8 cellular contexts compared by ENCODE assay signal in the genomic region with DNA sequence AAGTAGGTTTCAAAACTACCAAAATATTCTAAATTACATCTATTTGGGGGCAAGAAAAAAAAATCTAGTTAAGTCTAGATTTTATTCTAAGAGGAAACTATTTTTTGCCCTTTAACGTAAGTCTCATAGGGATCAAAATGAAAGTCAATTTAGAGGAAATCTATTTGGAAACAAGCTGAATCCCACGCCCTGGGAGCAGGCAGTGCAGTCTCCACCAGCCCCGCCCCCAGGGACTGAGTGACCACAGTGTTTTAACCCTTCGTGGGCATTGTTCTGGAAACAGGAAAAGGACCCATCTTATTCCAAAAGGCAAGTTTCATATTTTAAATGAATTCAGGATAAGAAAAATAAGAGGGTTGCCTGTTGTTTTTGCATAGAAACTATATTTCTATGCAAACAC.
DNase-seq lines count a peak whose midpoint lies in the region; ATAC-seq and TF ChIP-seq lines count a peak whose summit lies in the region.

No MANE protein-coding gene starts in this region.

- peaks cover 4 to 29% (median 24%) of the 10 kb centered on the region in 4 donors for H3K4me1 ChIP-seq in liver (ENCODE audit: control insufficient read depth in 4 of 4, insufficient read depth in 4 of 4, low read length in 3 of 4)
- H3K4me1 ChIP-seq in tibial artery, result peaks cover 0 to 40% (median 29%) of the 10 kb centered on the region in 4 donors

- peak overlapping the region; percentile 70 to 74 for H3K27ac ChIP-seq in liver (ENCODE audit: low read depth in 1 of 2, low read length in 2 of 2)
- H3K27ac ChIP-seq in tibial artery, result peak overlapping the region; percentile 55 to 78

- no peak for ATAC-seq in HG03354 (IDR thresholded peaks at IDR 0.05; ENCODE audit: poor library complexity, severe bottlenecking, unreplicated experiment)

- no peaks in the 10 kb centered on the region for H3K9me3 ChIP-seq in MG63
- no peaks in the 10 kb centered on the region for H3K9me3 ChIP-seq in liver (ENCODE audit: control insufficient read depth in 4 of 4, low read length in 3 of 4)
- no peaks in the 10 kb centered on the region for H3K9me3 ChIP-seq in tibial artery

- H3K27me3 ChIP-seq in MG63, result no peaks in the 10 kb centered on the region
- no peaks in the 10 kb centered on the region for H3K27me3 ChIP-seq in liver (ENCODE audit: control insufficient read depth in 4 of 4, insufficient read depth in 4 of 4, low read length in 3 of 4)
- no peaks in the 10 kb centered on the region for H3K27me3 ChIP-seq in tibial artery

- peak; percentile 58 to 73 for TF ChIP-seq RAD21 in liver (IDR thresholded peaks at IDR 0.05)

- intact Hi-C loops in tibial artery (cut with DNase I; ENCODE audit: low total_unique reads), result no loop called here

- 8% methylated on average over 4 of the region's 4 CpGs for WGBS in liver

- H3K9ac ChIP-seq in liver (ENCODE audit: low read depth in 1 of 2, low read length in 2 of 2), result peak overlapping the region; percentile 56 to 81

- H3K36me3 ChIP-seq in MG63 (no peaks in the 10 kb centered on the region), liver (ENCODE audit: control insufficient read depth in 4 of 4, insufficient read depth in 3 of 4, low read depth in 1 of 4, low read length in 3 of 4) (no peaks in the 10 kb centered on the region), tibial artery (no peaks in the 10 kb centered on the region)

- peak; percentile 55 for DNase-seq in MG63
- peak; percentile 86 for DNase-seq in choroid plexus epithelial cell (ENCODE audit: low read depth)
- peak; percentile 59 to 75 for DNase-seq in tibial artery
- no peak for DNase-seq in stimulated activated naive CD4-positive, alpha-beta T cell (lab: John Stamatoyannopoulos, UW)
- DNase-seq in DMS53 treated with DMSO at 0.1 percent for 48 hours (lab: John Stamatoyannopoulos, UW; ENCODE audit: unreplicated experiment), result no peak
- no peak for DNase-seq in activated effector memory CD4-positive, alpha-beta T cell treated with Interleukin-2 at 50 U/mL for 16 hours

- peak overlapping the region; percentile 37 for H3K4me3 ChIP-seq in MG63
- peak overlapping the region; percentile 42 for H3K4me3 ChIP-seq in choroid plexus epithelial cell (ENCODE audit: low read depth, low read length)
- peak overlapping the region; percentile 14 to 70 (median 35) for H3K4me3 ChIP-seq in liver (ENCODE audit: low read depth in 1 of 3, low read length in 3 of 3)
- peak overlapping the region; percentile 38 to 43 for H3K4me3 ChIP-seq in tibial artery

- TF ChIP-seq CTCF in choroid plexus epithelial cell (conservative IDR thresholded peaks at IDR 0.05; ENCODE audit: low read depth, low read length), result no peak
- TF ChIP-seq CTCF in liver (IDR thresholded peaks at IDR 0.05; ENCODE audit: low read depth, low read length, missing input control), result no peak
- no peak for TF ChIP-seq CTCF in tibial artery (IDR thresholded peaks at IDR 0.05)

TF ChIP-seq in liver, 16 proteins besides CTCF, POLR2A, EP300 and RAD21:
- peak; percentile 55 for TF ChIP-seq SP1 (IDR thresholded peaks at IDR 0.05)
- peak; percentile 22 to 38 for TF ChIP-seq JUND (IDR thresholded peaks at IDR 0.05)
- peak; percentile 31 for TF ChIP-seq NR2F2 (IDR thresholded peaks at IDR 0.05)
- TF ChIP-seq GABPA (IDR thresholded peaks at IDR 0.05 in 1 of 2, conservative IDR thresholded peaks at IDR 0.05 in 1 of 2), result peak in 1 of 2 donors; percentile 57
- peak; percentile 78 for TF ChIP-seq YY1 (IDR thresholded peaks at IDR 0.05)
- TF ChIP-seq RXRA (IDR thresholded peaks at IDR 0.05), result peak; percentile 55 to 73
- TF ChIP-seq, protein P1, sequence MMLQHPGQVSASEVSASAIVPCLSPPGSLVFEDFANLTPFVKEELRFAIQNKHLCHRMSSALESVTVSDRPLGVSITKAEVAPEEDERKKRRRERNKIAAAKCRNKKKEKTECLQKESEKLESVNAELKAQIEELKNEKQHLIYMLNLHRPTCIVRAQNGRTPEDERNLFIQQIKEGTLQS (IDR thresholded peaks at IDR 0.05), result peak; percentile 14
- TF ChIP-seq EGR1 (IDR thresholded peaks at IDR 0.05; ENCODE audit: low read depth in 2 of 2), result peak; percentile 31 to 84
- TF ChIP-seq FOXA1 (IDR thresholded peaks at IDR 0.05), result no peak
- peak; percentile 38 for TF ChIP-seq TAF1 (conservative IDR thresholded peaks at IDR 0.05)
- TF ChIP-seq REST (IDR thresholded peaks at IDR 0.05), result peak; percentile 41
- peak; percentile 70 to 84 for TF ChIP-seq HNF4A (conservative IDR thresholded peaks at IDR 0.05)
- TF ChIP-seq HNF4G (IDR thresholded peaks at IDR 0.05), result peak; percentile 17
- TF ChIP-seq FOXA2 (IDR thresholded peaks at IDR 0.05), result peak; percentile 12
- TF ChIP-seq, protein P2, sequence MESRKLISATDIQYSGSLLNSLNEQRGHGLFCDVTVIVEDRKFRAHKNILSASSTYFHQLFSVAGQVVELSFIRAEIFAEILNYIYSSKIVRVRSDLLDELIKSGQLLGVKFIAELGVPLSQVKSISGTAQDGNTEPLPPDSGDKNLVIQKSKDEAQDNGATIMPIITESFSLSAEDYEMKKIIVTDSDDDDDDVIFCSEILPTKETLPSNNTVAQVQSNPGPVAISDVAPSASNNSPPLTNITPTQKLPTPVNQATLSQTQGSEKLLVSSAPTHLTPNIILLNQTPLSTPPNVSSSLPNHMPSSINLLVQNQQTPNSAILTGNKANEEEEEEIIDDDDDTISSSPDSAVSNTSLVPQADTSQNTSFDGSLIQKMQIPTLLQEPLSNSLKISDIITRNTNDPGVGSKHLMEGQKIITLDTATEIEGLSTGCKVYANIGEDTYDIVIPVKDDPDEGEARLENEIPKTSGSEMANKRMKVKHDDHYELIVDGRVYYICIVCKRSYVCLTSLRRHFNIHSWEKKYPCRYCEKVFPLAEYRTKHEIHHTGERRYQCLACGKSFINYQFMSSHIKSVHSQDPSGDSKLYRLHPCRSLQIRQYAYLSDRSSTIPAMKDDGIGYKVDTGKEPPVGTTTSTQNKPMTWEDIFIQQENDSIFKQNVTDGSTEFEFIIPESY (IDR thresholded peaks at IDR 0.05), result peak; percentile 58
- TF ChIP-seq, protein P3, sequence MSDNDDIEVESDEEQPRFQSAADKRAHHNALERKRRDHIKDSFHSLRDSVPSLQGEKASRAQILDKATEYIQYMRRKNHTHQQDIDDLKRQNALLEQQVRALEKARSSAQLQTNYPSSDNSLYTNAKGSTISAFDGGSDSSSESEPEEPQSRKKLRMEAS (IDR thresholded peaks at IDR 0.05), result peak; percentile 87

Comparison
In these comparisons a context has a peak if more than half of its experiments do, and no peak if none do; other contexts are left out.
1. DNase-seq: peak in MG63 (single experiment), choroid plexus epithelial cell (single experiment) and tibial artery (2 of 2); none in stimulated activated naive CD4-positive, alpha-beta T cell (0 of 6), DMS53 treated with DMSO at 0.1 percent for 48 hours (single experiment) and activated effector memory CD4-positive, alpha-beta T cell treated with Interleukin-2 at 50 U/mL for 16 hours (single experiment).
2. Peak in every context shown above with its lines, with median percentiles within 50 percentile points of each other: H3K4me3 ChIP-seq.